In genomic region chr1:230086152-230086551, GRCh38 we compare ENCODE assay signal across 12 cellular contexts. TPM values are rescaled to one million over a fixed set of nuclear protein-coding genes. Genes with fewer than 3 reads are reported as not detected.
DNase-seq lines count a peak whose midpoint lies in the region; ATAC-seq and TF ChIP-seq lines count a peak whose summit lies in the region.
"Had no signal": no experiment of that assay in that cellular context is flagged by ENCODE, and none has a peak within 500 bp of the region (broad histone marks: within the 10 kb centered on the region; RNA-seq: fewer than 3 reads in every experiment).

No MANE protein-coding gene starts in this region.

- DNase-seq in coronary artery (ENCODE audit: low spot score), result peak; percentile 62
- no peak for DNase-seq in ovary
- no peak for DNase-seq in AG20443 (ENCODE audit: low spot score)
- DNase-seq in transverse colon, result no peak
- DNase-seq: activated CD4-positive, alpha-beta memory T cell treated with anti-CD3 and anti-CD28 coated beads, Interleukin-2, amount 10 ng/mL, durations not matched to agents 7 days and 5 days; naive thymus-derived CD4-positive, alpha-beta T cell; stimulated activated CD8-positive, alpha-beta memory T cell treated with anti-CD3 and anti-CD28 coated beads, Interleukin-4, amount 100 ng/mL, for 48 hours; upper lobe of right lung had no signal

- H3K9ac ChIP-seq in BLaER1 treated with 17β-estradiol and CSF1 and Interleukin-3, amounts not matched to agents 10 nM and 100 nM, result peak overlapping the region in 5 of 11 experiments; percentile 1 to 59 (median 41); a peak in 7 of 22 replicates

- in situ Hi-C loops in transverse colon (cut with MboI; ENCODE audit: low pct_ligation_motif_present in 1 of 4, low pct_unique_long_range_greater_than_20kb in 1 of 4, low sequenced_read_pairs in 3 of 4), result no loop called here

- H4K20me1 ChIP-seq in BLaER1 treated with 17β-estradiol and CSF1 and Interleukin-3, amounts not matched to agents 10 nM and 100 nM, result peaks cover 55 to 100% (median 82%) of the 10 kb centered on the region in 11 experiments; a peak in 21 of 22 replicates

- peaks cover 0 to 14% (median 7%) of the 10 kb centered on the region in 11 experiments; a peak in 10 of 22 replicates for H3K9me3 ChIP-seq in BLaER1 treated with 17β-estradiol and CSF1 and Interleukin-3, amounts not matched to agents 10 nM and 100 nM (replicated peaks in 1 of 11)
- H3K9me3 ChIP-seq in KOPT-K1 (ENCODE audit: insufficient read depth, low read length, poor library complexity, severe bottlenecking), result no peaks in the 10 kb centered on the region
- no peaks in the 10 kb centered on the region for H3K9me3 ChIP-seq in ovary
- no peaks in the 10 kb centered on the region for H3K9me3 ChIP-seq in transverse colon
- H3K9me3 ChIP-seq: upper lobe of right lung had no signal

- H3K27me3 ChIP-seq in BLaER1 treated with 17β-estradiol and CSF1 and Interleukin-3, amounts not matched to agents 10 nM and 100 nM, result no peaks in the 10 kb centered on the region
- no peaks in the 10 kb centered on the region for H3K27me3 ChIP-seq in ovary
- H3K27me3 ChIP-seq in transverse colon, result no peaks in the 10 kb centered on the region
- H3K27me3 ChIP-seq: upper lobe of right lung had no signal

- H3K4me2 ChIP-seq in BLaER1 treated with 17β-estradiol and CSF1 and Interleukin-3, amounts not matched to agents 10 nM and 100 nM, result peak overlapping the region; percentile 61 to 83 (median 77)

- H3K27ac ChIP-seq in BLaER1 treated with 17β-estradiol and CSF1 and Interleukin-3, amounts not matched to agents 10 nM and 100 nM, result peak overlapping the region in 5 of 11 experiments; percentile 0 to 62 (median 27); a peak in 5 of 22 replicates
- peak overlapping the region; percentile 94 for H3K27ac ChIP-seq in KOPT-K1 (ENCODE audit: low read depth, low read length, poor library complexity, severe bottlenecking)
- peak overlapping the region; percentile 91 to 95 for H3K27ac ChIP-seq in coronary artery
- H3K27ac ChIP-seq in ovary, result peak overlapping the region; percentile 1 to 14
- H3K27ac ChIP-seq in transverse colon, result no peak overlapping the region
- H3K27ac ChIP-seq: upper lobe of right lung had no signal

- intact Hi-C loops in ovary (cut with DNase I), result no loop called here
- intact Hi-C loops in transverse colon (cut with DNase I; ENCODE audit: low total_unique reads), result no loop called here

- TF ChIP-seq POLR2A in ovary (IDR thresholded peaks at IDR 0.05) (no peak), transverse colon (IDR thresholded peaks at IDR 0.05) (no peak)

- WGBS in ovary, 3 donors, result 37 to 45% (median 41%) methylated on average over 6 of the region's 6 CpGs
- WGBS in transverse colon (ENCODE audit: low coverage in 1 of 2), 2 donors, result 84 to 95% methylated on average over 5 to 6 of the region's 6 CpGs

- peaks cover 47 to 79% (median 56%) of the 10 kb centered on the region in 10 experiments for H3K4me1 ChIP-seq in BLaER1 treated with 17β-estradiol and CSF1 and Interleukin-3, amounts not matched to agents 10 nM and 100 nM
- H3K4me1 ChIP-seq in ovary (ENCODE audit: insufficient read depth), result peaks cover 21% of the 10 kb centered on the region
- H3K4me1 ChIP-seq in transverse colon, result peaks cover 8 to 29% (median 22%) of the 10 kb centered on the region in 4 donors

- ATAC-seq in HG03520 (IDR thresholded peaks at IDR 0.05; ENCODE audit: unreplicated experiment), result no peak
- ATAC-seq in HG03432 (IDR thresholded peaks at IDR 0.05; ENCODE audit: unreplicated experiment), result no peak
- ATAC-seq: naive thymus-derived CD4-positive, alpha-beta T cell had no signal

- no peak overlapping the region; a peak in 1 of 20 replicates for H3K4me3 ChIP-seq in BLaER1 treated with 17β-estradiol and CSF1 and Interleukin-3, amounts not matched to agents 10 nM and 100 nM
- H3K4me3 ChIP-seq in coronary artery (peak overlapping the region; percentile 16), ovary (no peak overlapping the region), transverse colon (no peak overlapping the region)
- H3K4me3 ChIP-seq: upper lobe of right lung had no signal

- peaks cover 7 to 50% (median 30%) of the 10 kb centered on the region in 11 experiments; a peak in 18 of 22 replicates for H3K36me3 ChIP-seq in BLaER1 treated with 17β-estradiol and CSF1 and Interleukin-3, amounts not matched to agents 10 nM and 100 nM
- peaks cover 36% of the 10 kb centered on the region for H3K36me3 ChIP-seq in KOPT-K1 (ENCODE audit: insufficient read depth, low read length)
- H3K36me3 ChIP-seq in ovary, result no peaks in the 10 kb centered on the region
- no peaks in the 10 kb centered on the region for H3K36me3 ChIP-seq in transverse colon
- H3K36me3 ChIP-seq: upper lobe of right lung had no signal

- no peak for TF ChIP-seq CTCF in coronary artery (IDR thresholded peaks at IDR 0.05)
- no peak for TF ChIP-seq CTCF in ovary (IDR thresholded peaks at IDR 0.05)
- TF ChIP-seq CTCF in transverse colon (IDR thresholded peaks at IDR 0.05), result no peak

- no peak for TF ChIP-seq EP300 in ovary (IDR thresholded peaks at IDR 0.05)
- no peak for TF ChIP-seq EP300 in transverse colon (IDR thresholded peaks at IDR 0.05; ENCODE audit: low read depth)

RNA-seq across cellular contexts. Expression of gene GALNT2, which starts 19.1 kb away (rescaled TPM):
- total RNA-seq in ovary, result 10 to 100 TPM; 38.6 to 95.7 (median 83.7) TPM
- 100 to 1,000 TPM in 1 of 2 donors, 10 to 100 TPM in 1; 53.6 to 142 TPM for polyA plus RNA-seq in ovary
- 10 to 100 TPM; 16.5 to 48.8 (median 36.8) TPM for total RNA-seq in transverse colon

Comparison
In these comparisons a context has a peak if more than half of its experiments do, and no peak if none do; other contexts are left out.
1. H3K27ac ChIP-seq: peak in KOPT-K1 (single experiment), coronary artery (2 of 2) and ovary (2 of 2); none in transverse colon (0 of 4).